In the genomic region with DNA sequence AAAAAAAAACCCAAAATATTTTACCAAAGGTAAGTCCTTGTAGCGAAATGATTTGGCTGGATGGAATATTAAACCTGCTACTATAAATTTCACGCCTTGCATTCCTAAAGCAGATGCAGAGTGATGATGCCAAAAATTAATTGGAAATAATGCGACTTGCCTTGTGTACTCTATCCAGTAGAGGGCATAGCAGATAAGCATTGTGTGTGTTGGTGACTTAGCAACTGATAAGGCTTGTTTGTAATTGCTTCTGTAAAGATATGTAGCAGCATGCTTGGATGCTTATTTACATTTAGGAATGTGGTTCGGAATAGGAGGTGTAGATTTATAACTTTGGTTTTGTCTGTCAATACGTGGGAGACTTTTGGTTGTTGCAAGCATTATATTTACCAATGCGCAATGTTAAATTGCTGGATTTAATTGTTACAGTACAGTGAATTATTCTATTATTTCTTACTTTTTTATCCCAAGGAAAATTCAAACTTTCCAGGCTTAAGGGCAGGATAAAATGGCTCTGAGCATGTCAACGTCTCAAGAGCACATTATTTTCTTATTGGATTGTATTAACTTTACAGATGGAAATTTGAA, we compare ENCODE assay signal across 8 cellular contexts.
DNase-seq lines count a peak whose midpoint lies in the region; ATAC-seq, FAIRE-seq and TF ChIP-seq lines count a peak whose summit lies in the region.

No MANE protein-coding gene starts in this region.

- peaks cover 49% of the 10 kb centered on the region for H3K27me3 ChIP-seq in neural progenitor cell

- no peak for ATAC-seq in GM21619 (IDR thresholded peaks at IDR 0.05; ENCODE audit: unreplicated experiment)
- ATAC-seq in HG02970 (IDR thresholded peaks at IDR 0.05; ENCODE audit: low FRiP score, unreplicated experiment): no peak

- peak; percentile 99 for FAIRE-seq in HTR-8/SVneo (lab: Jason Lieb, UNC)

- peaks cover 26% of the 10 kb centered on the region for H3K4me1 Mint-ChIP-seq in neural progenitor cell

- H3K27ac Mint-ChIP-seq in neural progenitor cell: no peak overlapping the region

- no peak overlapping the region for H3K4me3 Mint-ChIP-seq in neural progenitor cell

- peaks cover 29% of the 10 kb centered on the region for H3K4me1 ChIP-seq in neural progenitor cell

- no peaks in the 10 kb centered on the region for H3K9me3 ChIP-seq in neural progenitor cell (ENCODE audit: low read depth)

- H3K4me3 ChIP-seq in neural progenitor cell: peak overlapping the region; percentile 6

- no peaks in the 10 kb centered on the region for H3K36me3 ChIP-seq in neural progenitor cell

- H3F3A ChIP-seq in neural progenitor cell (ENCODE audit: low read depth): peaks cover 29% of the 10 kb centered on the region

- H3K9ac ChIP-seq in neural progenitor cell: no peak overlapping the region

- no peak overlapping the region for H2AFZ ChIP-seq in neural progenitor cell (replicated peaks)

- peak; percentile 55 for DNase-seq in EH (ENCODE audit: low read depth)
- peak; percentile 89 for DNase-seq in HTR-8/SVneo (ENCODE audit: insufficient read length, low spot score)
- DNase-seq in NOMO-1 (lab: John Stamatoyannopoulos, UW; ENCODE audit: unreplicated experiment in 2 of 2): peak; percentile 7 to 49
- peak; percentile 69 for DNase-seq in epidermal melanocyte (ENCODE audit: insufficient read length, low spot score)
- peak; percentile 62 for DNase-seq in neural progenitor cell (ENCODE audit: low spot score)
- DNase-seq in stimulated activated CD4-positive, alpha-beta T cell treated with anti-CD3 and anti-CD28 coated beads, Interleukin-4, amount 100 ng/mL, for 1 hour: no peak

- no peaks in the 10 kb centered on the region for H3K9me3 Mint-ChIP-seq in neural progenitor cell

- peaks cover 11% of the 10 kb centered on the region for H4K20me1 ChIP-seq in neural progenitor cell (ENCODE audit: low read depth)

- H3K27ac ChIP-seq in neural progenitor cell: no peak overlapping the region

- H3K27me3 Mint-ChIP-seq in neural progenitor cell (ENCODE audit: insufficient read depth, low read depth): peaks cover 11% of the 10 kb centered on the region

- no peaks in the 10 kb centered on the region for H3K36me3 Mint-ChIP-seq in neural progenitor cell

- peak; percentile 84 for TF ChIP-seq CTCF in neural progenitor cell (IDR thresholded peaks at IDR 0.05)

- peak overlapping the region; percentile 52 for H3K4me2 ChIP-seq in neural progenitor cell

- H3K79me2 ChIP-seq in neural progenitor cell (ENCODE audit: low read depth): no peaks in the 10 kb centered on the region
